1 cellular context compared by ENCODE assay signal in genomic region chr10:96313348-96313747, GRCh38.
TF ChIP-seq lines count a peak whose summit lies in the region.

No MANE protein-coding gene starts in this region.

TF ChIP-seq in H1, 55 proteins besides CTCF, POLR2A, EP300 and RAD21 (continued from another document):
- TF ChIP-seq CHD7 (IDR thresholded peaks at IDR 0.05; ENCODE audit: insufficient replicate concordance, low read length) (no peak), GTF2F1 (IDR thresholded peaks at IDR 0.05; ENCODE audit: borderline replicate concordance, low read depth, low read length) (no peak), POU5F1 (IDR thresholded peaks at IDR 0.05; ENCODE audit: low read depth, low read length) (no peak), POLR2AphosphoS5 (IDR thresholded peaks at IDR 0.05; ENCODE audit: low read depth, low read length) (no peak), ATF3 (IDR thresholded peaks at IDR 0.05; ENCODE audit: insufficient read depth, low read depth, low read length) (no peak), ASH2L (IDR thresholded peaks at IDR 0.05; ENCODE audit: low read length) (no peak), PHF8 (conservative IDR thresholded peaks at IDR 0.05; ENCODE audit: low read depth, low read length) (no peak), HDAC2 (IDR thresholded peaks at IDR 0.05; ENCODE audit: borderline replicate concordance in 1 of 2, low read depth in 2 of 2, low read length in 2 of 2) (no peak), BCL11A (IDR thresholded peaks at IDR 0.05; ENCODE audit: low read depth in 2 of 2, low read length in 2 of 2) (no peak), TAF1 (IDR thresholded peaks at IDR 0.05; ENCODE audit: low read depth, low read length) (no peak), RXRA (IDR thresholded peaks at IDR 0.05; ENCODE audit: insufficient read depth, low read depth, low read length) (no peak), SUZ12 (IDR thresholded peaks at IDR 0.05; ENCODE audit: low read length) (no peak), KDM4A (IDR thresholded peaks at IDR 0.05; ENCODE audit: low read depth, low read length, severe bottlenecking) (no peak), CEBPB (IDR thresholded peaks at IDR 0.05; ENCODE audit: low read depth, low read length) (no peak), SP2 (IDR thresholded peaks at IDR 0.05; ENCODE audit: low read length) (no peak)
